In the genomic region with DNA sequence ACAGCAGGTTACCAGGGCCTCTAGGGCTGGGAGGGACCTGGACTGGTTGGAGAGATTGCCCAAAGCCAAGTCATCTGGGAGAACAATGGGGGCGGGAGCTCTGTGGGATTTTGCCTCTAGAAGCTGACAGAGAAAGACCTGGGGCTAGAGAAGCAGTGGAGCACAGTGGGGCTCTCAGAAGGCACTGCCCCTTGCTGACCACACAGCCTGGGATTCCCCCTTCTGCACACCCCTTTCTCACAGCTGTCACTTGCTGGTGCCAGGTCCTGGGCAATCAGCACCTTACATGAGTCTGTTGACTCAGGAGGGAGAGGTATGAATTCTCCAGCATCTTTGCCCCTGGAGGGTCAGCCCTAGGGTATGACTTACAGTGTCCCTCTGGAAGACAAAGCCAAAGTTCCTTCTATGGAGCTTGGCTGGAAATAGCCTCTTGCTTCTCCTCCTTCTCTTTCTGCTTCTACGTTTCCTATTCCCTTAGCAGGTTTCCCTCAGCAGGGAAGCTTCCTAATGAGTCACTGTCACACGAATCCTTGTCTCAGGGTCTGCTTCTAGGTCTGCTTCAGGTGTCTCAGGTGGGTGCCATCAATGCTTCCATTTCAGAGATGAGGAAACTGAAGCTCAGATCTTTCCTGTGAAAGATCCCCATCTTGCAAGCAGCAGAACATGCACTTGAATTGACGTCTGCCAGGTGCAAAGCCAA, we compare ENCODE assay signal across 13 cellular contexts. TPM values are rescaled to one million over a fixed set of nuclear protein-coding genes. Genes with fewer than 3 reads are reported as not detected.
DNase-seq lines count a peak whose midpoint lies in the region; ATAC-seq and TF ChIP-seq lines count a peak whose summit lies in the region.
"Had no signal": no experiment of that assay in that cellular context is flagged by ENCODE, and none has a peak within 500 bp of the region (broad histone marks: within the 10 kb centered on the region; RNA-seq: fewer than 3 reads in every experiment).

No MANE protein-coding gene starts in this region.

- no peaks in the 10 kb centered on the region for H3K9me3 ChIP-seq in HCT116 (ENCODE audit: control insufficient read depth in 1 of 2, insufficient read depth in 1 of 2, low read depth in 1 of 2, low read length in 2 of 2)
- H3K9me3 ChIP-seq in adipocyte (ENCODE audit: control insufficient read depth, low read length), result no peaks in the 10 kb centered on the region
- H3K9me3 ChIP-seq in tibial nerve, result no peaks in the 10 kb centered on the region
- H3K9me3 ChIP-seq in spleen, result no peaks in the 10 kb centered on the region
- H3K9me3 ChIP-seq: heart left ventricle had no signal

- no peak overlapping the region for H3K27ac ChIP-seq in HCT116 (ENCODE audit: low read depth, low read length)
- H3K27ac ChIP-seq in tibial nerve, result peak overlapping the region; percentile 56 to 86 (median 72)
- H3K27ac ChIP-seq in spleen, result peak overlapping the region in 1 of 8 donors; percentile 9

- RAD21 ChIA-PET in HCT116 (lab: Charles Lee; ENCODE audit: low non-redundant PET in 1 of 2, low total read pairs in 2 of 2, uncharacterized antibody in 2 of 2, unreplicated experiment in 2 of 2), result no interaction called here

- H3K4me3 ChIP-seq in HCT116 (replicated peaks in 1 of 2; ENCODE audit: low read depth in 1 of 2, low read length in 2 of 2) (no peak overlapping the region), adipocyte (ENCODE audit: low read length) (peak overlapping the region; percentile 61), tibial nerve (no peak overlapping the region), spleen (no peak overlapping the region)
- H3K4me3 ChIP-seq: heart left ventricle had no signal

- intact Hi-C loops in HCT116 (cut with micrococcal nuclease) (no loop called here), spleen (cut with DNase I; ENCODE audit: low total_unique reads) (no loop called here)

- CTCF ChIA-PET in HCT116 (lab: Charles Lee), result no interaction called here

- H3K4me2 ChIP-seq in HCT116 (ENCODE audit: low read length), result peak overlapping the region; percentile 77

- H3K4me1 ChIP-seq in HCT116 (ENCODE audit: control insufficient read depth in 1 of 2, insufficient read depth in 2 of 2, low read length in 2 of 2), result peaks cover 26 to 53% of the 10 kb centered on the region in 2 experiments
- H3K4me1 ChIP-seq in adipocyte (ENCODE audit: control insufficient read depth, insufficient read depth, low read length), result peaks cover 20% of the 10 kb centered on the region
- H3K4me1 ChIP-seq in tibial nerve, result peaks cover 0 to 61% (median 11%) of the 10 kb centered on the region in 4 donors
- peaks cover 0 to 63% (median 9%) of the 10 kb centered on the region in 6 donors for H3K4me1 ChIP-seq in spleen

- no peaks in the 10 kb centered on the region for H3K79me2 ChIP-seq in HCT116 (ENCODE audit: insufficient read depth, low read length)

- TF ChIP-seq RAD21 in HCT116 (IDR thresholded peaks at IDR 0.05; ENCODE audit: low read depth), result no peak

- no peak for TF ChIP-seq EP300 in tibial nerve (IDR thresholded peaks at IDR 0.05)

- WGBS in tibial nerve, 2 donors, result 51 to 66% methylated on average over 4 of the region's 4 CpGs
- WGBS in spleen, 5 donors, result 72 to 83% (median 79%) methylated on average over 4 of the region's 4 CpGs

- BruUV-seq in HCT116 (replicated peaks; lab: Mats Ljungman, UMichigan), result no TSS peak

- no peak overlapping the region for H2AFZ ChIP-seq in HCT116 (ENCODE audit: low read depth, low read length, poor library complexity, severe bottlenecking)

- H4K20me1 ChIP-seq in HCT116 (ENCODE audit: insufficient read depth), result no peaks in the 10 kb centered on the region

- no peaks in the 10 kb centered on the region for H3K36me3 ChIP-seq in HCT116 (ENCODE audit: control insufficient read depth in 1 of 2, insufficient read depth in 2 of 2, low read length in 2 of 2)
- no peaks in the 10 kb centered on the region for H3K36me3 ChIP-seq in adipocyte (ENCODE audit: control insufficient read depth, insufficient read depth, low read length, severe bottlenecking)
- H3K36me3 ChIP-seq in tibial nerve, result no peaks in the 10 kb centered on the region
- H3K36me3 ChIP-seq in spleen, result no peaks in the 10 kb centered on the region
- H3K36me3 ChIP-seq: heart left ventricle had no signal

- DNase-seq in HCT116 (ENCODE audit: low read depth, low spot score) (no peak), adipocyte (ENCODE audit: low read depth) (peak; percentile 25), iris pigment epithelial cell (ENCODE audit: low read depth) (peak; percentile 8), tibial nerve (ENCODE audit: low spot score in 2 of 2) (no peak), spleen (no peak)
- DNase-seq: activated CD4-positive, alpha-beta T cell treated with anti-CD3 and anti-CD28 coated beads, Interleukin-2, amount 50 U/mL, for 4 hours; kidney; NCI-H2081; stimulated activated CD4-positive, alpha-beta T cell treated with anti-CD3 and anti-CD28 coated beads, Interleukin-2, amount 100 ng/mL, for 48 hours; T1000 had no signal

- no peak for TF ChIP-seq CTCF in HCT116 (IDR thresholded peaks at IDR 0.05 in 2 of 3, conservative IDR thresholded peaks at IDR 0.05 in 1 of 3; ENCODE audit: borderline replicate concordance in 1 of 3, insufficient read depth in 1 of 3, low read depth in 2 of 3, low read length in 2 of 3)
- TF ChIP-seq CTCF in tibial nerve (IDR thresholded peaks at IDR 0.05), result no peak
- no peak for TF ChIP-seq CTCF in spleen (IDR thresholded peaks at IDR 0.05 in 8 of 11, conservative IDR thresholded peaks at IDR 0.05 in 3 of 11)

- POLR2A ChIA-PET in HCT116 (lab: Charles Lee), result no interaction called here

- H3K9me2 ChIP-seq in HCT116 (ENCODE audit: insufficient read depth), result no peaks in the 10 kb centered on the region

- no peak overlapping the region for H3K9ac ChIP-seq in HCT116 (ENCODE audit: low read length)
- no peak overlapping the region for H3K9ac ChIP-seq in adipocyte (ENCODE audit: low read length)

- no peak for TF ChIP-seq POLR2A in HCT116 (IDR thresholded peaks at IDR 0.05; ENCODE audit: borderline replicate concordance, extremely low read depth, insufficient read depth, insufficient read length)
- no peak for TF ChIP-seq POLR2A in tibial nerve (IDR thresholded peaks at IDR 0.05)
- TF ChIP-seq POLR2A in spleen (IDR thresholded peaks at IDR 0.05), result no peak

- H3K27me3 ChIP-seq in HCT116 (ENCODE audit: insufficient read depth, low read length), result no peaks in the 10 kb centered on the region
- no peaks in the 10 kb centered on the region for H3K27me3 ChIP-seq in adipocyte (replicated peaks; ENCODE audit: control insufficient read depth, insufficient read depth, low read length)
- no peaks in the 10 kb centered on the region for H3K27me3 ChIP-seq in tibial nerve
- no peaks in the 10 kb centered on the region for H3K27me3 ChIP-seq in spleen (replicated peaks in 1 of 7)
- H3K27me3 ChIP-seq: heart left ventricle had no signal

- ATAC-seq in HCT116 (peak; percentile 37), HG03565 (IDR thresholded peaks at IDR 0.05; ENCODE audit: unreplicated experiment) (no peak), GM18870 (IDR thresholded peaks at IDR 0.05; ENCODE audit: unreplicated experiment) (no peak)

TF ChIP-seq in HCT116, 20 proteins besides CTCF, POLR2A, EP300 and RAD21:
- TF ChIP-seq EZH2 (IDR thresholded peaks at IDR 0.05), result no peak
- TF ChIP-seq, protein P1, sequence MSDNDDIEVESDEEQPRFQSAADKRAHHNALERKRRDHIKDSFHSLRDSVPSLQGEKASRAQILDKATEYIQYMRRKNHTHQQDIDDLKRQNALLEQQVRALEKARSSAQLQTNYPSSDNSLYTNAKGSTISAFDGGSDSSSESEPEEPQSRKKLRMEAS (IDR thresholded peaks at IDR 0.05), result no peak
- TF ChIP-seq ZFX (IDR thresholded peaks at IDR 0.05), result no peak
- TF ChIP-seq FOSL1 (IDR thresholded peaks at IDR 0.05; ENCODE audit: low read depth), result no peak

RNA-seq across cellular contexts. Expression of a gene that starts 27.0 kb away (rescaled TPM):
- total RNA-seq in HCT116 (2021; ENCODE audit: unreplicated experiment) (27.5 TPM), tibial nerve (100 to 1,000 TPM in 2 of 4 donors, 10 to 100 TPM in 2; 92.2 to 122 (median 101) TPM), spleen (100 to 1,000 TPM in 6 of 7 donors, 10 to 100 TPM in 1; 97.0 to 273 (median 144) TPM)
- polyA plus RNA-seq in HCT116 (2012), result 23.0 and 24.7 TPM in 2 replicates
- polyA plus RNA-seq in spleen, result 100 to 1,000 TPM in 2 of 3 donors, 10 to 100 TPM in 1; 44.6 to 248 (median 147) TPM

Comparison
In these comparisons a context has a peak if more than half of its experiments do, and no peak if none do; other contexts are left out.
1. DNase-seq: peak in adipocyte (single experiment) and iris pigment epithelial cell (single experiment); none in HCT116 (single experiment), tibial nerve (0 of 2) and spleen (single experiment).